9 cellular contexts compared by ENCODE assay signal in the genomic region with DNA sequence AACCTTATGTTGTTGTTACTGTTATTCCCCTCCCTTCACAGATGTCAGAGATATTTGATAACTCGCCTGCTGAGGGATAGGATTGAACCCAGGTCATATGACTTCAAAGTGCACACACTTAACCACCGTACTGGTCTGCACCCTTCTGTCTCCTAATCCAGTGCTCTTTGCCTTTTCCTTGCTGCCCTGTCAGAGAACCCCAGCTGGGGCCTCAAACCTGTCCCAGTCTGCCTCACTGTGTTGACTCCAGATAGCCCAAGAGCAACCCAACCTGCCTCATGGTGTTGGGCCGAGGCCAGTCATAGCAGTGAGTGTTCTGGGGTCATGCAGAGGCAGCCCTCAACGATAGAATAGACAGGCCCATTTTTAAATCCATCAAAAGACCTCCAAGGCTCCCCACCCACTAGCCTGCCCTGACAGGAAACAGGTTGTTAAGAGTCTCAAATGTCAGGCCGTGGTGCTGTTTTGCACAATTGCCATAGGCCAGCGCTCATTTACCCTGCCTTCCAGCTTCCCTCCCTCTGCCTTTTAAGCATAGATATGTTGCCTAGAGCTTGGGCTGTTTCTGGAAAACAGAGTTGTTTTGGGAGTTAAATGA. TPM values are rescaled to one million over a fixed set of nuclear protein-coding genes. Genes with fewer than 3 reads are reported as not detected.
DNase-seq lines count a peak whose midpoint lies in the region; TF ChIP-seq lines count a peak whose summit lies in the region.
"Had no signal": no experiment of that assay in that cellular context is flagged by ENCODE, and none has a peak within 500 bp of the region (broad histone marks: within the 10 kb centered on the region; RNA-seq: fewer than 3 reads in every experiment).

No MANE protein-coding gene starts in this region.

- no peaks in the 10 kb centered on the region for H3K4me1 ChIP-seq in H9 (ENCODE audit: insufficient read depth, low read length)
- peaks cover 6% of the 10 kb centered on the region for H3K4me1 ChIP-seq in NT2/D1 (ENCODE audit: insufficient read depth, insufficient read length)
- peaks cover 46 to 51% (median 47%) of the 10 kb centered on the region in 4 donors for H3K4me1 ChIP-seq in esophagus muscularis mucosa
- peaks cover 36% of the 10 kb centered on the region for H3K4me1 ChIP-seq in rectal smooth muscle tissue (ENCODE audit: control insufficient read depth, insufficient read depth, low read length)

- no peaks in the 10 kb centered on the region for H3K9me3 ChIP-seq in H9 (ENCODE audit: control insufficient read depth, low read depth, low read length)
- H3K9me3 ChIP-seq in NT2/D1 (ENCODE audit: insufficient read depth, low read length) = no peaks in the 10 kb centered on the region
- no peaks in the 10 kb centered on the region for H3K9me3 ChIP-seq in esophagus muscularis mucosa

- no peaks in the 10 kb centered on the region for H3K9me3 Mint-ChIP-seq in H9

- no peaks in the 10 kb centered on the region for H3K27me3 Mint-ChIP-seq in H9 (ENCODE audit: low read depth)

- no peak overlapping the region for H3K14ac ChIP-seq in H9 (ENCODE audit: insufficient read depth, low read length)

- H3K4me3 ChIP-seq in NT2/D1 (ENCODE audit: insufficient read length, low read depth) = no peak overlapping the region
- H3K4me3 ChIP-seq in esophagus muscularis mucosa = no peak overlapping the region
- no peak overlapping the region for H3K4me3 ChIP-seq in rectal smooth muscle tissue (ENCODE audit: low read length)

- DNase-seq in H9 (peak; percentile 67), NT2/D1 (ENCODE audit: low read depth, low spot score) (peak; percentile 20), esophagus muscularis mucosa (ENCODE audit: extremely low spot score) (no peak), GM03348 (ENCODE audit: low spot score) (no peak), inferior parietal cortex (ENCODE audit: extremely low spot score) (no peak), AG08395 (ENCODE audit: low spot score) (no peak), HCEC 1CT (no peak)
- DNase-seq: NCI-H345 had no signal

- H3K18ac ChIP-seq in H9 (ENCODE audit: insufficient read length, low read depth, low read length) = no peak overlapping the region

- H3K4me3 Mint-ChIP-seq in H9 = no peak overlapping the region

- peaks cover 20 to 22% of the 10 kb centered on the region in 2 experiments for H3K4me1 Mint-ChIP-seq in H9

- no peak overlapping the region for H4K91ac ChIP-seq in H9 (ENCODE audit: insufficient read length, low read depth, low read length)

- no peak overlapping the region for H2BK12ac ChIP-seq in H9 (ENCODE audit: insufficient read length, low read depth, low read length)

- no peak for TF ChIP-seq POLR2A in esophagus muscularis mucosa (IDR thresholded peaks at IDR 0.05; ENCODE audit: low read depth)

- H3K27ac ChIP-seq in H9 (ENCODE audit: insufficient read length, low read depth, low read length) (no peak overlapping the region), esophagus muscularis mucosa (replicated peaks in 1 of 4) (peak overlapping the region; percentile 51 to 77 (median 64)), rectal smooth muscle tissue (ENCODE audit: low read depth, low read length) (peak overlapping the region; percentile 59)

- no peak overlapping the region for H3K4me2 ChIP-seq in H9 (ENCODE audit: insufficient read depth, insufficient read length, low read length)

- no peaks in the 10 kb centered on the region for H3K79me1 ChIP-seq in H9 (ENCODE audit: insufficient read depth, low read depth, low read length, poor library complexity, severe bottlenecking)

- H3K79me2 ChIP-seq in H9 (ENCODE audit: insufficient read depth, low read length) = no peaks in the 10 kb centered on the region

- WGBS in H9 (ENCODE audit: extremely low coverage, insufficient read length, low lambda C conversion rate) = no CpG with 5 or more reads among the region's 6 CpGs
- WGBS in esophagus muscularis mucosa = 46% methylated on average over 6 of the region's 6 CpGs

- H4K5ac ChIP-seq in H9 (ENCODE audit: insufficient read length, low read depth, low read length) = no peak overlapping the region

- no peak overlapping the region for H4K8ac ChIP-seq in H9 (replicated peaks; ENCODE audit: insufficient read length, low read depth, low read length)

- H3K9ac ChIP-seq in H9 (ENCODE audit: extremely low read depth, insufficient read length, low read length) (no peak overlapping the region), NT2/D1 (ENCODE audit: insufficient read length, low read depth) (no peak overlapping the region), rectal smooth muscle tissue (ENCODE audit: low read length) (no peak overlapping the region)

- H2BK20ac ChIP-seq in H9 (ENCODE audit: low read depth, low read length, poor library complexity, severe bottlenecking) = no peak overlapping the region

- intact Hi-C loops in esophagus muscularis mucosa (cut with DNase I) = no loop called here

- no peaks in the 10 kb centered on the region for H3K23me2 ChIP-seq in H9 (ENCODE audit: insufficient read length, low read depth, low read length, poor library complexity, severe bottlenecking)

- H3K27ac Mint-ChIP-seq in H9 = peak overlapping the region in 2 of 3 experiments; percentile 55 to 80; a peak in 4 of 7 replicates

- no peak overlapping the region for H2BK5ac ChIP-seq in H9 (ENCODE audit: insufficient read length, low read length)

- H3K36me3 Mint-ChIP-seq in H9 (ENCODE audit: insufficient read depth in 1 of 3, low read depth in 3 of 3) = no peaks in the 10 kb centered on the region

- H3K56ac ChIP-seq in H9 (ENCODE audit: insufficient read length, low read depth, low read length) = no peak overlapping the region

- H2BK15ac ChIP-seq in H9 (ENCODE audit: low read depth, low read length) = no peak overlapping the region

- H4K20me1 ChIP-seq in H9 (ENCODE audit: control insufficient read depth, insufficient read depth, insufficient read length) = no peaks in the 10 kb centered on the region

- H3K27me3 ChIP-seq in H9 (ENCODE audit: insufficient read depth, low read length) = no peaks in the 10 kb centered on the region
- no peaks in the 10 kb centered on the region for H3K27me3 ChIP-seq in NT2/D1 (ENCODE audit: insufficient read depth, insufficient read length)
- H3K27me3 ChIP-seq in esophagus muscularis mucosa = no peaks in the 10 kb centered on the region
- no peaks in the 10 kb centered on the region for H3K27me3 ChIP-seq in rectal smooth muscle tissue (ENCODE audit: control insufficient read depth, insufficient read depth, low read length)

- no peak for TF ChIP-seq EP300 in esophagus muscularis mucosa (IDR thresholded peaks at IDR 0.05)

- no peak overlapping the region for H3K4ac ChIP-seq in H9 (ENCODE audit: low read depth, low read length)

- TF ChIP-seq CTCF in H9 (conservative IDR thresholded peaks at IDR 0.05) (no peak), esophagus muscularis mucosa (IDR thresholded peaks at IDR 0.05) (no peak)

- no peak overlapping the region for H3T11ph ChIP-seq in H9 (ENCODE audit: low read length)

- H2AFZ ChIP-seq in H9 (ENCODE audit: low read length) = no peak overlapping the region

- no peaks in the 10 kb centered on the region for H3K36me3 ChIP-seq in NT2/D1 (ENCODE audit: insufficient read depth, insufficient read length, low read length)
- peaks cover 0 to 23% (median 0%) of the 10 kb centered on the region in 4 donors for H3K36me3 ChIP-seq in esophagus muscularis mucosa
- no peaks in the 10 kb centered on the region for H3K36me3 ChIP-seq in rectal smooth muscle tissue (ENCODE audit: control insufficient read depth, insufficient read depth, low read length)

- no peak overlapping the region for H2AK5ac ChIP-seq in H9 (ENCODE audit: insufficient read length, low read length)

- no peak overlapping the region for H3K23ac ChIP-seq in H9 (ENCODE audit: insufficient read length, low read depth, low read length)

- no peak overlapping the region for H2BK120ac ChIP-seq in H9 (ENCODE audit: low read depth, low read length, poor library complexity, severe bottlenecking)

RNA-seq across cellular contexts. Expression of a gene that starts 37.0 kb away (rescaled TPM):
- 22.6 and 29.3 TPM in 2 replicates for total RNA-seq in H9 (2021)
- 10 to 100 TPM; 65.6 to 97.7 (median 78.3) TPM for total RNA-seq in esophagus muscularis mucosa

Comparison
In these comparisons a context has a peak if more than half of its experiments do, and no peak if none do; other contexts are left out.
1. DNase-seq: peak in H9 (single experiment) and NT2/D1 (single experiment); none in esophagus muscularis mucosa (single experiment), GM03348 (single experiment), inferior parietal cortex (single experiment), AG08395 (single experiment) and HCEC 1CT (single experiment).